In the genomic region with DNA sequence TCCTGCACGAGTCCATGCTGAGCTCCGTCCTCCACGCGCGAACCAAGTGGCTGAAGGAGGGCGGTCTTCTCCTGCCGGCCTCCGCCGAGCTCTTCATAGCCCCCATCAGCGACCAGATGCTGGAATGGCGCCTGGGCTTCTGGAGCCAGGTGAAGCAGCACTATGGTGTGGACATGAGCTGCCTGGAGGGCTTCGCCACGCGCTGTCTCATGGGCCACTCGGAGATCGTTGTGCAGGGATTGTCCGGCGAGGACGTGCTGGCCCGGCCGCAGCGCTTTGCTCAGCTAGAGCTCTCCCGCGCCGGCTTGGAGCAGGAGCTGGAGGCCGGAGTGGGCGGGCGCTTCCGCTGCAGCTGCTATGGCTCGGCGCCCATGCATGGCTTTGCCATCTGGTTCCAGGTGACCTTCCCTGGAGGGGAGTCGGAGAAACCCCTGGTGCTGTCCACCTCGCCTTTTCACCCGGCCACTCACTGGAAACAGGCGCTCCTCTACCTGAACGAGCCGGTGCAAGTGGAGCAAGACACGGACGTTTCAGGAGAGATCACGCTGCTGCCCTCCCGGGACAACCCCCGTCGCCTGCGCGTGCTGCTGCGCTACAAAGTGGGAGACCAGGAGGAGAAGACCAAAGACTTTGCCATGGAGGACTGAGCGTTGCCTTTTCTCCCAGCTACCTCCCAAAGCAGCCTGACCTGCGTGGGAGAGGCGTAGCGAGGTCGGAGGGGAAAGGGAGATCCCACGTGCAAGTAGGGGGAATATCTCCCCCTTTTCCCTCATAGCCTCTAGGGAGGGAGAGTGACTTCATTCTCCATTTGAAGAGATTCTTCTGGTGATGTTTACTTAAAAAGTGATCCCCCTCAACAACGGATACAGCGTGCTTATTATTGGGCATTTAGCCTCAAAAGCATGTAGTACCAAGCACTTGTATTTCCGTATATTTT, we compare ENCODE assay signal across 1 cellular context.
A peak's percentile ranks its signal among the peaks of the same experiment; 100 is the strongest.
TF ChIP-seq lines count a peak whose summit lies in the region.

No MANE protein-coding gene starts in this region.

TF ChIP-seq in HepG2, 621 proteins besides CTCF, POLR2A, EP300 and RAD21 (continued from another document and continues in another):
- peak; percentile 52; the same call in 1 of the 2 replicates for TF ChIP-seq ZNF737 (CRISPR knock-in tag; IDR thresholded peaks at IDR 0.05; ENCODE audit: borderline replicate concordance)
- TF ChIP-seq GATAD1 (CRISPR knock-in tag; IDR thresholded peaks at IDR 0.05): 0 out of 2 replicates have a peak, but pooled peaks have one; percentile 15
- TF ChIP-seq IKZF4 (CRISPR knock-in tag; IDR thresholded peaks at IDR 0.05; ENCODE audit: borderline replicate concordance, low read depth, not compliant biosample characterization): no peak
- TF ChIP-seq RXRB (CRISPR knock-in tag; IDR thresholded peaks at IDR 0.05; ENCODE audit: borderline replicate concordance): no peak
- TF ChIP-seq ZNF710 (CRISPR knock-in tag; IDR thresholded peaks at IDR 0.05; ENCODE audit: borderline replicate concordance): no peak
- TF ChIP-seq, protein P1, sequence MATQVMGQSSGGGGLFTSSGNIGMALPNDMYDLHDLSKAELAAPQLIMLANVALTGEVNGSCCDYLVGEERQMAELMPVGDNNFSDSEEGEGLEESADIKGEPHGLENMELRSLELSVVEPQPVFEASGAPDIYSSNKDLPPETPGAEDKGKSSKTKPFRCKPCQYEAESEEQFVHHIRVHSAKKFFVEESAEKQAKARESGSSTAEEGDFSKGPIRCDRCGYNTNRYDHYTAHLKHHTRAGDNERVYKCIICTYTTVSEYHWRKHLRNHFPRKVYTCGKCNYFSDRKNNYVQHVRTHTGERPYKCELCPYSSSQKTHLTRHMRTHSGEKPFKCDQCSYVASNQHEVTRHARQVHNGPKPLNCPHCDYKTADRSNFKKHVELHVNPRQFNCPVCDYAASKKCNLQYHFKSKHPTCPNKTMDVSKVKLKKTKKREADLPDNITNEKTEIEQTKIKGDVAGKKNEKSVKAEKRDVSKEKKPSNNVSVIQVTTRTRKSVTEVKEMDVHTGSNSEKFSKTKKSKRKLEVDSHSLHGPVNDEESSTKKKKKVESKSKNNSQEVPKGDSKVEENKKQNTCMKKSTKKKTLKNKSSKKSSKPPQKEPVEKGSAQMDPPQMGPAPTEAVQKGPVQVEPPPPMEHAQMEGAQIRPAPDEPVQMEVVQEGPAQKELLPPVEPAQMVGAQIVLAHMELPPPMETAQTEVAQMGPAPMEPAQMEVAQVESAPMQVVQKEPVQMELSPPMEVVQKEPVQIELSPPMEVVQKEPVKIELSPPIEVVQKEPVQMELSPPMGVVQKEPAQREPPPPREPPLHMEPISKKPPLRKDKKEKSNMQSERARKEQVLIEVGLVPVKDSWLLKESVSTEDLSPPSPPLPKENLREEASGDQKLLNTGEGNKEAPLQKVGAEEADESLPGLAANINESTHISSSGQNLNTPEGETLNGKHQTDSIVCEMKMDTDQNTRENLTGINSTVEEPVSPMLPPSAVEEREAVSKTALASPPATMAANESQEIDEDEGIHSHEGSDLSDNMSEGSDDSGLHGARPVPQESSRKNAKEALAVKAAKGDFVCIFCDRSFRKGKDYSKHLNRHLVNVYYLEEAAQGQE (IDR thresholded peaks at IDR 0.05; ENCODE audit: borderline replicate concordance in 1 of 2, low read depth in 1 of 2, low read length in 2 of 2): no peak
- TF ChIP-seq SP5 (CRISPR knock-in tag; IDR thresholded peaks at IDR 0.05; ENCODE audit: borderline replicate concordance, low read depth): 0 out of 2 replicates have a peak, but pooled peaks have one; percentile 38
- no peak for TF ChIP-seq RARA (CRISPR knock-in tag; IDR thresholded peaks at IDR 0.05)
- TF ChIP-seq ZNF138 (CRISPR knock-in tag; IDR thresholded peaks at IDR 0.05; ENCODE audit: low read depth): no peak
- no peak for TF ChIP-seq JUN (CRISPR knock-in tag; IDR thresholded peaks at IDR 0.05)
- no peak for TF ChIP-seq SATB2 (CRISPR knock-in tag; IDR thresholded peaks at IDR 0.05)
- TF ChIP-seq ZNF496 (CRISPR knock-in tag; IDR thresholded peaks at IDR 0.05; ENCODE audit: insufficient replicate concordance): no peak
- TF ChIP-seq ZNF558 (CRISPR knock-in tag; IDR thresholded peaks at IDR 0.05; ENCODE audit: borderline replicate concordance): no peak
- no peak for TF ChIP-seq RELA (CRISPR knock-in tag; IDR thresholded peaks at IDR 0.05)
- no peak for TF ChIP-seq KLF13 (CRISPR knock-in tag; IDR thresholded peaks at IDR 0.05)
- no peak for TF ChIP-seq YY1 (IDR thresholded peaks at IDR 0.05; ENCODE audit: insufficient read depth, insufficient replicate concordance, low read depth, low read length)
- peak; percentile 27; the same call in 1 of the 2 replicates for TF ChIP-seq ZNF547 (CRISPR knock-in tag; IDR thresholded peaks at IDR 0.05)
- TF ChIP-seq MAX (IDR thresholded peaks at IDR 0.05): no peak; the same call in 1 of the 2 replicates
- TF ChIP-seq GLI4 (CRISPR knock-in tag; IDR thresholded peaks at IDR 0.05; ENCODE audit: borderline replicate concordance): peak; percentile 56; the same call in 1 of the 2 replicates
- TF ChIP-seq CENPX (CRISPR knock-in tag; IDR thresholded peaks at IDR 0.05): no peak
- no peak for TF ChIP-seq HNRNPH1 (optimal IDR thresholded peaks at IDR 0.05; ENCODE audit: low read depth, low read length)
- TF ChIP-seq, protein P2, sequence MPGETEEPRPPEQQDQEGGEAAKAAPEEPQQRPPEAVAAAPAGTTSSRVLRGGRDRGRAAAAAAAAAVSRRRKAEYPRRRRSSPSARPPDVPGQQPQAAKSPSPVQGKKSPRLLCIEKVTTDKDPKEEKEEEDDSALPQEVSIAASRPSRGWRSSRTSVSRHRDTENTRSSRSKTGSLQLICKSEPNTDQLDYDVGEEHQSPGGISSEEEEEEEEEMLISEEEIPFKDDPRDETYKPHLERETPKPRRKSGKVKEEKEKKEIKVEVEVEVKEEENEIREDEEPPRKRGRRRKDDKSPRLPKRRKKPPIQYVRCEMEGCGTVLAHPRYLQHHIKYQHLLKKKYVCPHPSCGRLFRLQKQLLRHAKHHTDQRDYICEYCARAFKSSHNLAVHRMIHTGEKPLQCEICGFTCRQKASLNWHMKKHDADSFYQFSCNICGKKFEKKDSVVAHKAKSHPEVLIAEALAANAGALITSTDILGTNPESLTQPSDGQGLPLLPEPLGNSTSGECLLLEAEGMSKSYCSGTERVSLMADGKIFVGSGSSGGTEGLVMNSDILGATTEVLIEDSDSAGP (CRISPR knock-in tag; IDR thresholded peaks at IDR 0.05; ENCODE audit: borderline replicate concordance): peak; percentile 73; the same call in 1 of the 2 replicates
- no peak for TF ChIP-seq RBM22 (optimal IDR thresholded peaks at IDR 0.05; ENCODE audit: low read length)
- TF ChIP-seq ZNF274 (CRISPR knock-in tag; IDR thresholded peaks at IDR 0.05): peak; percentile 44; the same call in 1 of the 2 replicates
- TF ChIP-seq NPAS2 (CRISPR knock-in tag; IDR thresholded peaks at IDR 0.05; ENCODE audit: borderline replicate concordance): no peak
- TF ChIP-seq ZNF34 (CRISPR knock-in tag; IDR thresholded peaks at IDR 0.05; ENCODE audit: borderline replicate concordance): 0 out of 2 replicates have a peak, but pooled peaks have one; percentile 12
- no peak for TF ChIP-seq ZNF264 (CRISPR knock-in tag; IDR thresholded peaks at IDR 0.05)
- no peak for TF ChIP-seq ZNF83 (CRISPR knock-in tag; IDR thresholded peaks at IDR 0.05; ENCODE audit: borderline replicate concordance)
- no peak; the same call in 1 of the 2 replicates for TF ChIP-seq ZNF337 (CRISPR knock-in tag; IDR thresholded peaks at IDR 0.05; ENCODE audit: borderline replicate concordance, low read depth)
- TF ChIP-seq ZNF598 (CRISPR knock-in tag; IDR thresholded peaks at IDR 0.05; ENCODE audit: borderline replicate concordance): no peak; the same call in 1 of the 2 replicates
- TF ChIP-seq CHD4 (IDR thresholded peaks at IDR 0.05; ENCODE audit: borderline replicate concordance, low read length): no peak
- TF ChIP-seq KDM3A (CRISPR knock-in tag; IDR thresholded peaks at IDR 0.05; ENCODE audit: low read depth): no peak
- no peak for TF ChIP-seq ZNF577 (CRISPR knock-in tag; IDR thresholded peaks at IDR 0.05; ENCODE audit: borderline replicate concordance, low read depth)
- no peak for TF ChIP-seq ISX (CRISPR knock-in tag; conservative IDR thresholded peaks at IDR 0.05)
- TF ChIP-seq NFKB2 (CRISPR knock-in tag; IDR thresholded peaks at IDR 0.05; ENCODE audit: borderline replicate concordance): peak; percentile 32; the same call in 1 of the 2 replicates
- TF ChIP-seq NR0B2 (CRISPR knock-in tag; IDR thresholded peaks at IDR 0.05): no peak
- TF ChIP-seq ETV5 (CRISPR knock-in tag; IDR thresholded peaks at IDR 0.05; ENCODE audit: borderline replicate concordance): peak; percentile 41; the same call in 1 of the 2 replicates
- TF ChIP-seq ZMYM4 (CRISPR knock-in tag; IDR thresholded peaks at IDR 0.05): 0 out of 2 replicates have a peak, but pooled peaks have one; percentile 9
- TF ChIP-seq GABPA (IDR thresholded peaks at IDR 0.05; ENCODE audit: low read depth, low read length): peak; percentile 26; the same call in 1 of the 2 replicates
- TF ChIP-seq GABPA (CRISPR knock-in tag; IDR thresholded peaks at IDR 0.05; ENCODE audit: low read depth): peak; percentile 73
- 0 out of 2 replicates have a peak, but pooled peaks have one; percentile 47 for TF ChIP-seq ZBTB33 (CRISPR knock-in tag; IDR thresholded peaks at IDR 0.05)
- TF ChIP-seq MAF1 (CRISPR knock-in tag; IDR thresholded peaks at IDR 0.05; ENCODE audit: borderline replicate concordance): no peak
- TF ChIP-seq IKZF5 (CRISPR knock-in tag; IDR thresholded peaks at IDR 0.05): no peak
- TF ChIP-seq, protein P3, sequence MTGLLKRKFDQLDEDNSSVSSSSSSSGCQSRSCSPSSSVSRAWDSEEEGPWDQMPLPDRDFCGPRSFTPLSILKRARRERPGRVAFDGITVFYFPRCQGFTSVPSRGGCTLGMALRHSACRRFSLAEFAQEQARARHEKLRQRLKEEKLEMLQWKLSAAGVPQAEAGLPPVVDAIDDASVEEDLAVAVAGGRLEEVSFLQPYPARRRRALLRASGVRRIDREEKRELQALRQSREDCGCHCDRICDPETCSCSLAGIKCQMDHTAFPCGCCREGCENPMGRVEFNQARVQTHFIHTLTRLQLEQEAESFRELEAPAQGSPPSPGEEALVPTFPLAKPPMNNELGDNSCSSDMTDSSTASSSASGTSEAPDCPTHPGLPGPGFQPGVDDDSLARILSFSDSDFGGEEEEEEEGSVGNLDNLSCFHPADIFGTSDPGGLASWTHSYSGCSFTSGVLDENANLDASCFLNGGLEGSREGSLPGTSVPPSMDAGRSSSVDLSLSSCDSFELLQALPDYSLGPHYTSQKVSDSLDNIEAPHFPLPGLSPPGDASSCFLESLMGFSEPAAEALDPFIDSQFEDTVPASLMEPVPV (CRISPR knock-in tag; IDR thresholded peaks at IDR 0.05): no peak
- no peak for TF ChIP-seq ZNF678 (CRISPR knock-in tag; IDR thresholded peaks at IDR 0.05)
- TF ChIP-seq GABPB1 (CRISPR knock-in tag; IDR thresholded peaks at IDR 0.05): peak; percentile 83
